Comparison of ENCODE assay signal across 8 cellular contexts in genomic region chr19:10870955-10871603, GRCh38. TPM values are rescaled to one million over a fixed set of nuclear protein-coding genes. Genes with fewer than 3 reads are reported as not detected.
DNase-seq lines count a peak whose midpoint lies in the region; ATAC-seq, FAIRE-seq and TF ChIP-seq lines count a peak whose summit lies in the region.

CARM1 (plus strand) TSS chr19:10871553; CDS start chr19:10871703, 150 bp downstream.

- peak within 1 kb of the TSS; percentile 91 for H3K27ac Mint-ChIP-seq in activated naive CD8-positive, alpha-beta T cell treated with anti-CD3 and anti-CD28 coated beads, Interleukin-2, amount 50 U/mL, for 24 hours

- no peak for TF ChIP-seq POLR2A in GM12891 (IDR thresholded peaks at IDR 0.05; ENCODE audit: low read depth, low read length)
- no peak for TF ChIP-seq POLR2A in tibial nerve (IDR thresholded peaks at IDR 0.05)

- H3K27me3 ChIP-seq in trophoblast cell (ENCODE audit: insufficient read depth, low read length), result no peaks in the 10 kb centered on the region
- H3K27me3 ChIP-seq in tibial nerve, result no peaks in the 10 kb centered on the region

- peaks cover 17% of the 10 kb centered on the region for H3K79me2 ChIP-seq in trophoblast cell (ENCODE audit: control insufficient read depth, insufficient read depth, low read length, poor library complexity)

- H2BK12ac ChIP-seq in trophoblast cell (ENCODE audit: low read length), result peak within 1 kb of the TSS; percentile 33

- peak; percentile 99 for FAIRE-seq in GM12891 (lab: Jason Lieb, UNC)

- ATAC-seq in HG02840 (IDR thresholded peaks at IDR 0.05; ENCODE audit: low FRiP score, unreplicated experiment) (peak; percentile 74), Right ventricle myocardium superior (ENCODE audit: poor library complexity) (peak; percentile 96)
- ATAC-seq in activated naive CD8-positive, alpha-beta T cell treated with anti-CD3 and anti-CD28 coated beads, Interleukin-2, amount 50 U/mL, for 24 hours, result peak; percentile 87

- H3K27ac ChIP-seq in trophoblast cell (ENCODE audit: low read depth, low read length) (peak within 1 kb of the TSS; percentile 88), tibial nerve (peak within 1 kb of the TSS; percentile 83 to 93 (median 90))

- whole genome bisulfite sequencing in trophoblast cell (ENCODE audit: extremely low coverage, insufficient coverage, insufficient read length), result no CpG with 5 or more reads among the region's 99 CpGs
- WGBS in tibial nerve, 2 donors, result 0 to 1% methylated on average over 24 to 40 of the region's 99 CpGs

- H3K18ac ChIP-seq in trophoblast cell (ENCODE audit: low read length), result peak within 1 kb of the TSS; percentile 96

- no peaks in the 10 kb centered on the region for H3K9me3 ChIP-seq in trophoblast cell (ENCODE audit: insufficient read depth, low read depth, low read length)
- H3K9me3 ChIP-seq in tibial nerve, result no peaks in the 10 kb centered on the region

- DNase-seq in GM12891 (ENCODE audit: insufficient read length, low spot score) (peak; percentile 94), NCI-H1436 (lab: John Stamatoyannopoulos, UW) (peak; percentile 99), SW480 (ENCODE audit: low spot score) (peak; percentile 95), Right ventricle myocardium superior (peak; percentile 99), trophoblast cell (peak; percentile 98 to 99), tibial nerve (ENCODE audit: low spot score in 2 of 2) (peak; percentile 98 to 99)
- peak; percentile 98 for DNase-seq in activated naive CD8-positive, alpha-beta T cell treated with anti-CD3 and anti-CD28 coated beads, Interleukin-2, amount 50 U/mL, for 24 hours

- no peaks in the 10 kb centered on the region for H3K27me3 Mint-ChIP-seq in activated naive CD8-positive, alpha-beta T cell treated with anti-CD3 and anti-CD28 coated beads, Interleukin-2, amount 50 U/mL, for 24 hours

- peaks cover 4% of the 10 kb centered on the region for H3K36me3 Mint-ChIP-seq in activated naive CD8-positive, alpha-beta T cell treated with anti-CD3 and anti-CD28 coated beads, Interleukin-2, amount 50 U/mL, for 24 hours (ENCODE audit: low read depth)

- intact Hi-C loops in Right ventricle myocardium superior (cut with DNase I), result no loop called here

- peaks cover 0 to 8% of the 10 kb centered on the region in 2 experiments for H3K4me1 ChIP-seq in trophoblast cell (ENCODE audit: control insufficient read depth in 1 of 2, insufficient read depth in 2 of 2, low read length in 2 of 2)
- H3K4me1 ChIP-seq in tibial nerve, result peaks cover 0 to 41% (median 7%) of the 10 kb centered on the region in 4 donors

- peak within 1 kb of the TSS; percentile 92 for H4K8ac ChIP-seq in trophoblast cell (ENCODE audit: low read depth, low read length)

- peak within 1 kb of the TSS; percentile 99 for H3K4ac ChIP-seq in trophoblast cell (ENCODE audit: low read depth, low read length)

- H2AFZ ChIP-seq in trophoblast cell (ENCODE audit: insufficient read depth, low read length, poor library complexity), result peak within 1 kb of the TSS; percentile 82

- H3K4me3 ChIP-seq in trophoblast cell (ENCODE audit: low read depth, low read length), result peak within 1 kb of the TSS; percentile 99
- peak within 1 kb of the TSS; percentile 45 to 95 (median 66) for H3K4me3 ChIP-seq in tibial nerve

- peak within 1 kb of the TSS; percentile 98 for H4K91ac ChIP-seq in trophoblast cell (ENCODE audit: low read depth, low read length)

- H4K12ac ChIP-seq in trophoblast cell (ENCODE audit: low read depth, low read length), result peak within 1 kb of the TSS; percentile 95

- TF ChIP-seq CTCF in tibial nerve (IDR thresholded peaks at IDR 0.05), result peak; percentile 64 to 98 (median 87)

- H3K9ac ChIP-seq in trophoblast cell (ENCODE audit: low read length), result peak within 1 kb of the TSS; percentile 98

- peak within 1 kb of the TSS; percentile 90 for H2AK5ac ChIP-seq in trophoblast cell (ENCODE audit: low read length)

- H3K79me1 ChIP-seq in trophoblast cell (ENCODE audit: low read length), result peaks cover 10% of the 10 kb centered on the region

- peak; percentile 10 to 47 for TF ChIP-seq EP300 in tibial nerve (IDR thresholded peaks at IDR 0.05)

- peaks cover 38% of the 10 kb centered on the region for H3K4me1 Mint-ChIP-seq in activated naive CD8-positive, alpha-beta T cell treated with anti-CD3 and anti-CD28 coated beads, Interleukin-2, amount 50 U/mL, for 24 hours

- no peaks in the 10 kb centered on the region for H3K9me3 Mint-ChIP-seq in activated naive CD8-positive, alpha-beta T cell treated with anti-CD3 and anti-CD28 coated beads, Interleukin-2, amount 50 U/mL, for 24 hours

- peak within 1 kb of the TSS; percentile 86 for H2BK5ac ChIP-seq in trophoblast cell (ENCODE audit: low read depth, low read length, poor library complexity)

- peak within 1 kb of the TSS; percentile 96 for H3K14ac ChIP-seq in trophoblast cell (ENCODE audit: low read length)

- H2BK120ac ChIP-seq in trophoblast cell (ENCODE audit: insufficient read depth, low read length, poor library complexity), result peak within 1 kb of the TSS; percentile 37

- H3K36me3 ChIP-seq in trophoblast cell (ENCODE audit: control insufficient read depth in 1 of 2, insufficient read depth in 2 of 2, low read length in 2 of 2), result peaks cover 0 to 2% of the 10 kb centered on the region in 2 experiments
- H3K36me3 ChIP-seq in tibial nerve, result no peaks in the 10 kb centered on the region

- H3K4me2 ChIP-seq in trophoblast cell (ENCODE audit: low read length), result peak within 1 kb of the TSS; percentile 98

- H3K4me3 Mint-ChIP-seq in activated naive CD8-positive, alpha-beta T cell treated with anti-CD3 and anti-CD28 coated beads, Interleukin-2, amount 50 U/mL, for 24 hours, result peak within 1 kb of the TSS; percentile 81

- H3K23ac ChIP-seq in trophoblast cell (ENCODE audit: low read length), result no peak within 1 kb of the TSS

TF ChIP-seq in GM12891, 5 proteins besides CTCF, POLR2A, EP300 and RAD21:
- no peak for TF ChIP-seq TAF1 (IDR thresholded peaks at IDR 0.05; ENCODE audit: low read depth, low read length)
- no peak for TF ChIP-seq PAX5 (IDR thresholded peaks at IDR 0.05; ENCODE audit: insufficient read depth, low read length, severe bottlenecking)
- no peak for TF ChIP-seq POU2F2 (IDR thresholded peaks at IDR 0.05; ENCODE audit: low read depth, low read length)
- no peak for TF ChIP-seq SPI1 (IDR thresholded peaks at IDR 0.05; ENCODE audit: low read depth, low read length)
- no peak for TF ChIP-seq POLR2AphosphoS5 (IDR thresholded peaks at IDR 0.05; ENCODE audit: low read depth, low read length)

RNA-seq across cellular contexts. Expression of gene CARM1, which starts in this region (rescaled TPM):
- 55.0 TPM for polyA plus RNA-seq in GM12891 (2012; ENCODE audit: low read depth, missing spikeins)
- total RNA-seq in Right ventricle myocardium superior (29.9 TPM), tibial nerve (10 to 100 TPM; 13.5 to 22.8 (median 14.0) TPM)
- 77.7 and 79.2 TPM in 2 replicates for polyA plus RNA-seq in trophoblast cell (2013)

Comparison
In these comparisons a context has a peak if more than half of its experiments do, and no peak if none do; other contexts are left out.
1. Peak in every context shown above with its lines: DNase-seq, ATAC-seq, H3K4me3 ChIP-seq and H3K27ac ChIP-seq.